ENCODE assay signal across 8 cellular contexts in the genomic region with DNA sequence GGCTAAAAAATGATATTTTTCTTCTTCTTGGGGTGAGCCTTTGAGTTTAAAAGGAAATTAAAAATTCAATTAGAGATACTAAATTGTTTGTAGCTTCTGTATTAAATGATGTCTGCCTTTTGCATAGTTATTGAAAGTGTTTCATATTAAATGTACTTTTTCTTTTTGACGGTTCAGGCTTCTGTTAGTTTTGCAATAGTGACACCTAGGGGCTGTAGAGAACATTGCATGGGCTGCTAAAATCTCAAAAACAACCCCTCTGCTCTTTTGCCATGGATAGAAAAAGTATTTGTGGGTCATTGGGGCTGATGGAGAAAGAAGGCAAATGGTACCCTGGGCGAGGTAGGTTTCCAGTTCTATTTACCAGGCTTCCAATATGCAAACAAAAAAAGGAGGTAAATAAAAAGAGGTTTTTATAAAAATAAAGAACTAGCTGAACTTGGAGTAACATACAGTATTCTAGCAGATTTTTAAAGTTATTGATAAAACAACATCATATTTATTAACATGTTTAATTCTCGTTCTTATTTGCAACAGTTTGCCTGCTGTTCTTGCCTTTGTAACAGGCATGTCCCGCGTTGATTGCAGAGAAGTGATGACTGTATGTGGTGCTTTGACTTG.
DNase-seq lines count a peak whose midpoint lies in the region; ATAC-seq and TF ChIP-seq lines count a peak whose summit lies in the region.

No MANE protein-coding gene starts in this region.

- H3K4me2 ChIP-seq in SU-DHL-6 (ENCODE audit: low read depth, low read length, poor library complexity, severe bottlenecking), result no peak overlapping the region

- H3K9me3 ChIP-seq in SU-DHL-6 (ENCODE audit: insufficient read depth, low read length), result no peaks in the 10 kb centered on the region
- H3K9me3 ChIP-seq in neutrophil, result no peaks in the 10 kb centered on the region

- no peak for DNase-seq in Right ventricle myocardium superior
- no peak for DNase-seq in Right ventricle myocardium inferior (ENCODE audit: missing footprints)
- DNase-seq in NCI-H1105 (lab: John Stamatoyannopoulos, UW), result peak; percentile 36
- DNase-seq in fibroblast of gingiva (ENCODE audit: low read depth), result peak; percentile 31

- ATAC-seq in Right ventricle myocardium superior (ENCODE audit: poor library complexity), result peak; percentile 35
- ATAC-seq in Right ventricle myocardium inferior, result no peak
- no peak for ATAC-seq in HG02623 (IDR thresholded peaks at IDR 0.05; ENCODE audit: unreplicated experiment)
- no peak for ATAC-seq in HG02571 (IDR thresholded peaks at IDR 0.05; ENCODE audit: unreplicated experiment)

- no peak overlapping the region for H3K9ac ChIP-seq in SU-DHL-6 (ENCODE audit: low read length)

- H3K36me3 ChIP-seq in SU-DHL-6 (ENCODE audit: low read length), result no peaks in the 10 kb centered on the region
- H3K36me3 ChIP-seq in neutrophil, result no peaks in the 10 kb centered on the region

- H3F3A ChIP-seq in SU-DHL-6 (ENCODE audit: insufficient read depth), result no peaks in the 10 kb centered on the region

- H3K79me2 ChIP-seq in SU-DHL-6 (ENCODE audit: insufficient read depth, low read length), result no peaks in the 10 kb centered on the region

- no peak overlapping the region for H3K4me3 ChIP-seq in SU-DHL-6 (ENCODE audit: insufficient read depth, low read length, poor library complexity, severe bottlenecking)
- no peak overlapping the region for H3K4me3 ChIP-seq in neutrophil (ENCODE audit: low read depth in 1 of 2, low read length in 1 of 2)

- H4K20me1 ChIP-seq in SU-DHL-6 (ENCODE audit: low read depth, low read length), result no peaks in the 10 kb centered on the region

- no peak overlapping the region for H2AFZ ChIP-seq in SU-DHL-6 (ENCODE audit: low read depth, low read length, severe bottlenecking)

- H3K27ac ChIP-seq in SU-DHL-6 (ENCODE audit: low read depth, low read length) (no peak overlapping the region), neutrophil (no peak overlapping the region)

- H3K27me3 ChIP-seq in SU-DHL-6 (ENCODE audit: low read length) (no peaks in the 10 kb centered on the region), neutrophil (no peaks in the 10 kb centered on the region)

- intact Hi-C loops in Right ventricle myocardium superior (cut with DNase I) (loop anchor here (5.0 to 10.0 kb wide), 3 partner anchors 405 to 957 kb away; partner anchors contain the start of genes FGGY and JUN), Right ventricle myocardium inferior (cut with DNase I) (loop anchor here (5.0 kb wide), 2 partner anchors 402 to 797 kb away; partner anchors contain the start of gene FGGY)

- peaks cover 47 to 49% of the 10 kb centered on the region in 2 experiments for H3K4me1 ChIP-seq in neutrophil (ENCODE audit: control insufficient read depth in 1 of 2, insufficient read depth in 1 of 2, low read depth in 1 of 2, low read length in 1 of 2)

- TF ChIP-seq CTCF in SU-DHL-6 (IDR thresholded peaks at IDR 0.05; ENCODE audit: insufficient read depth, low read length, poor library complexity, severe bottlenecking) (peak; percentile 78), neutrophil (IDR thresholded peaks at IDR 0.05) (peak; percentile 95)

- H3K9me2 ChIP-seq in SU-DHL-6 (replicated peaks; ENCODE audit: insufficient read depth, low read length), result no peaks in the 10 kb centered on the region

Comparison
In these comparisons a context has a peak if more than half of its experiments do, and no peak if none do; other contexts are left out.
1. DNase-seq: peak in NCI-H1105 (single experiment) and fibroblast of gingiva (single experiment); none in Right ventricle myocardium superior (single experiment) and Right ventricle myocardium inferior (single experiment).